8 cellular contexts compared by ENCODE assay signal in genomic region chr3:47961815-47962606, GRCh38. TPM values are rescaled to one million over a fixed set of nuclear protein-coding genes. Genes with fewer than 3 reads are reported as not detected.
DNase-seq lines count a peak whose midpoint lies in the region; ATAC-seq and TF ChIP-seq lines count a peak whose summit lies in the region.

No MANE protein-coding gene starts in this region.

- no peak overlapping the region for H3K9ac ChIP-seq in DND-41 (ENCODE audit: low read depth, low read length)

- H3K79me2 ChIP-seq in DND-41 (ENCODE audit: insufficient read depth, low read length) = no peaks in the 10 kb centered on the region; the same call in 1 of the 2 replicates

- no peaks in the 10 kb centered on the region for H3K27me3 ChIP-seq in DND-41 (ENCODE audit: insufficient read depth, low read length, poor library complexity)
- H3K27me3 ChIP-seq in Caco-2 (replicated peaks; ENCODE audit: control insufficient read depth, insufficient read depth, low read length) = no peaks in the 10 kb centered on the region

- H3K4me3 ChIP-seq in DND-41 (ENCODE audit: low read depth in 1 of 2, low read length in 2 of 2) (no peak overlapping the region), lower leg skin (ENCODE audit: low read depth, poor library complexity, severe bottlenecking) (no peak overlapping the region), Caco-2 (ENCODE audit: low read depth, low read length) (no peak overlapping the region)

- no peaks in the 10 kb centered on the region for H4K20me1 ChIP-seq in DND-41 (ENCODE audit: insufficient read depth, low read length)

- ATAC-seq in DND-41 (ENCODE audit: insufficient read depth, low read depth) = peak; percentile 48

- CTCF ChIA-PET in Caco-2 (lab: Charles Lee) = no interaction called here

- BruUV-seq in Caco-2 (replicated peaks; lab: Mats Ljungman, UMichigan) = no TSS peak

- WGBS in lower leg skin, 2 donors = 19 to 34% methylated on average over 5 of the region's 5 CpGs

- peaks cover 3% of the 10 kb centered on the region for H3K36me3 Mint-ChIP-seq in activated naive CD4-positive, alpha-beta T cell treated with anti-CD3 and anti-CD28 coated beads, Interleukin-2, amount 50 U/mL, for 24 hours
- H3K36me3 Mint-ChIP-seq in Caco-2 (ENCODE audit: insufficient read depth, unreplicated experiment) = peaks cover 15% of the 10 kb centered on the region

- H3K27ac ChIP-seq in DND-41 (ENCODE audit: low read length) = no peak overlapping the region

- H3K4me1 ChIP-seq in DND-41 (ENCODE audit: insufficient read depth, low read length) (peaks cover 8% of the 10 kb centered on the region; the same call in 1 of the 2 replicates), Caco-2 (peaks cover 7% of the 10 kb centered on the region; the same call in 1 of the 2 replicates)

- H2AFZ ChIP-seq in DND-41 (ENCODE audit: low read depth, low read length) = no peak overlapping the region

- peak overlapping the region; percentile 2 for H3K27ac Mint-ChIP-seq in activated naive CD4-positive, alpha-beta T cell treated with anti-CD3 and anti-CD28 coated beads, Interleukin-2, amount 50 U/mL, for 24 hours
- H3K27ac Mint-ChIP-seq in Caco-2 (ENCODE audit: unreplicated experiment) = no peak overlapping the region

- no peak overlapping the region for H3K4me2 ChIP-seq in DND-41 (ENCODE audit: insufficient read depth, low read length)

- H3K4me3 Mint-ChIP-seq in activated naive CD4-positive, alpha-beta T cell treated with anti-CD3 and anti-CD28 coated beads, Interleukin-2, amount 50 U/mL, for 24 hours = peak overlapping the region; percentile 48
- no peak overlapping the region for H3K4me3 Mint-ChIP-seq in Caco-2 (ENCODE audit: unreplicated experiment)

- H3K9me3 ChIP-seq in DND-41 (ENCODE audit: insufficient read depth, low read length, severe bottlenecking) (no peaks in the 10 kb centered on the region), Caco-2 (no peaks in the 10 kb centered on the region)

- POLR2A ChIA-PET in Caco-2 (lab: Charles Lee) = interaction anchor here (0.5 kb wide), 1 partner anchor 127 kb away, joined by 3 read pairs; no protein-coding TSS in a partner anchor

- peak; percentile 18 for DNase-seq in DND-41
- peak; percentile 75 for DNase-seq in NCI-H146 (lab: John Stamatoyannopoulos, UW)
- peak; percentile 38 for DNase-seq in kidney tubule cell (ENCODE audit: low spot score)
- no peak for DNase-seq in lower leg skin (ENCODE audit: low spot score in 2 of 2)
- DNase-seq in NOMO-1 treated with DMSO at 0.1 percent for 48 hours (lab: John Stamatoyannopoulos, UW; ENCODE audit: unreplicated experiment) = no peak
- no peak for DNase-seq in Caco-2
- DNase-seq in NCI-H2171 treated with DMSO at 0.1 percent for 48 hours (lab: John Stamatoyannopoulos, UW) = no peak

- no peaks in the 10 kb centered on the region for H3K27me3 Mint-ChIP-seq in activated naive CD4-positive, alpha-beta T cell treated with anti-CD3 and anti-CD28 coated beads, Interleukin-2, amount 50 U/mL, for 24 hours
- no peaks in the 10 kb centered on the region for H3K27me3 Mint-ChIP-seq in Caco-2 (ENCODE audit: insufficient read depth, unreplicated experiment)

- peaks cover 39% of the 10 kb centered on the region for H3K4me1 Mint-ChIP-seq in activated naive CD4-positive, alpha-beta T cell treated with anti-CD3 and anti-CD28 coated beads, Interleukin-2, amount 50 U/mL, for 24 hours
- peaks cover 8% of the 10 kb centered on the region for H3K4me1 Mint-ChIP-seq in Caco-2 (ENCODE audit: low read depth, unreplicated experiment)

- no peak for TF ChIP-seq POLR2A in lower leg skin (IDR thresholded peaks at IDR 0.05)

- H3K9me3 Mint-ChIP-seq in activated naive CD4-positive, alpha-beta T cell treated with anti-CD3 and anti-CD28 coated beads, Interleukin-2, amount 50 U/mL, for 24 hours = no peaks in the 10 kb centered on the region
- H3K9me3 Mint-ChIP-seq in Caco-2 (ENCODE audit: unreplicated experiment) = no peaks in the 10 kb centered on the region

- TF ChIP-seq CTCF in DND-41 (IDR thresholded peaks at IDR 0.05; ENCODE audit: borderline replicate concordance, extremely low read depth, low read length, poor library complexity, severe bottlenecking) (no peak), lower leg skin (IDR thresholded peaks at IDR 0.05) (no peak), Caco-2 (IDR thresholded peaks at IDR 0.05; ENCODE audit: insufficient read depth in 1 of 2, low read depth in 1 of 2, low read length in 1 of 2, severe bottlenecking in 1 of 2, unreplicated experiment in 1 of 2) (no peak)

- H3K36me3 ChIP-seq in DND-41 (ENCODE audit: insufficient read depth, low read length) (no peaks in the 10 kb centered on the region), Caco-2 (ENCODE audit: control insufficient read depth, insufficient read depth, low read length) (no peaks in the 10 kb centered on the region)

- intact Hi-C loops in lower leg skin (cut with DNase I; ENCODE audit: low total_unique reads) = no loop called here
- intact Hi-C loops in Caco-2 (cut with micrococcal nuclease; ENCODE audit: unreplicated experiment) = no loop called here

RNA-seq across cellular contexts. Expression of gene MAP4, which starts 54.2 kb away (rescaled TPM):
- 100 to 1,000 TPM; 102 to 161 (median 126) TPM for total RNA-seq in lower leg skin
- total RNA-seq in Caco-2 (2022) = 137 and 140 TPM in 2 replicates

Comparison
In these comparisons a context has a peak if more than half of its experiments do, and no peak if none do; other contexts are left out.
1. DNase-seq: peak in DND-41 (single experiment), NCI-H146 (single experiment) and kidney tubule cell (single experiment); none in lower leg skin (0 of 2), NOMO-1 treated with DMSO at 0.1 percent for 48 hours (single experiment), Caco-2 (0 of 2) and NCI-H2171 treated with DMSO at 0.1 percent for 48 hours (single experiment).